In the genomic region with DNA sequence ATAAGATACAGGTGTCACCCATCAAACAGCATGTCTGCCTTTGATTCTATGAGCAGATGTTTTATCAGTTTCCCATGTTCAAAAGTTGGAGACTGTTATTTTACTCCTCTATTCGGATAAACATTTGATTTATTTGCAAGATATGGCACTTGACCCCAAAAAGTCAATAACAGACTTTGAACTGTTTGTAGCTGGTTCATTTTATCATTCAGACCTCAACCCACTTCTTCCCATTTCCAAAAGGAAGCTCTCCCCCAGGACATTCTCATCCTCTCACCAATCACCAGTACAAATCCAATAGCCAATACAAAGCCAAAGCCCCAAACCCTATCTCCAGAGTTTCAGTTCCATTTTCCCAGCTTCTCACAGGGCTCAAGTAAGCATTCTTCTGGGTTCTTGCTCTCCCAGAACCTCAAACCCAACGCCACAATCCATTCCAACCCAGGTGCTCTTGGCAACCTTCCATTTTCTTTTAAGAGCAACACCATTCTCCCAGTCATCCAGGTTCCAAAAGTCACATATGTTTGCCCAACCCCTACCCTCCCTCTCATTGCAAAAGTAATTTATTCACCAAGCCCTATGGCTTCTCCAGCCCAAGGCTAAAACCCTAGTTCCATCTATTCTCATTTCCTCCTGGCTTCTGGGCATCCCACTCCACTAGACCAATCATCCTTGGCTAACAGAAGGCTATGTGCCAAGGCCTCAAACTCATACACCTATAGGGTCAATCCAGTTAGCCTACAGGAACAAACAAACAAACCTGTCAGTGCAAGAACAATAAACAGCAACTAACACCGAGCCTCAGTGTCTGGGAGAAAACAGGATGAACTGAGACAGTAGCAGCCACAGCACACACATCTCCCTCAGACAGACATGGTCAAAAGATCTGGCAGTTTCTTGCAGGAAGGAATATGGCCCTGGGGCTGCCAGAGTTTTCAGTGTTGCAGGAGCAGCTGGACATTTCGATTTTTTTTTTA, we compare ENCODE assay signal across 19 cellular contexts. TPM values are rescaled to one million over a fixed set of nuclear protein-coding genes. Genes with fewer than 3 reads are reported as not detected.
A peak's percentile ranks its signal among the peaks of the same experiment; 100 is the strongest.
DNase-seq lines count a peak whose midpoint lies in the region; ATAC-seq and TF ChIP-seq lines count a peak whose summit lies in the region.
"Had no signal": no experiment of that assay in that cellular context is flagged by ENCODE, and none has a peak within 500 bp of the region (broad histone marks: within the 10 kb centered on the region; RNA-seq: fewer than 3 reads in every experiment).

No MANE protein-coding gene starts in this region.

- H3K36me3 Mint-ChIP-seq in activated naive CD8-positive, alpha-beta T cell treated with anti-CD3 and anti-CD28 coated beads for 36 hours, result peaks cover 1% of the 10 kb centered on the region
- H3K36me3 Mint-ChIP-seq in activated naive CD8-positive, alpha-beta T cell treated with anti-CD3 and anti-CD28 coated beads, Interleukin-2, amount 50 U/mL, for 24 hours (ENCODE audit: low read depth), result peaks cover 3% of the 10 kb centered on the region
- H3K36me3 Mint-ChIP-seq in activated CD8-positive, alpha-beta memory T cell treated with anti-CD3 and anti-CD28 coated beads, Interleukin-2, amount 10 ng/mL, durations not matched to agents 7 days and 5 days, result peaks cover 8% of the 10 kb centered on the region
- H3K36me3 Mint-ChIP-seq: natural killer cell had no signal

- no peak overlapping the region; the same call in 1 of the 2 replicates for H3K9ac ChIP-seq in iPS-20b (ENCODE audit: low read depth, low read length)
- H3K9ac ChIP-seq in skeletal muscle satellite cell (ENCODE audit: low read depth, low read length), result no peak overlapping the region

- peaks cover 27% of the 10 kb centered on the region for H3K4me1 Mint-ChIP-seq in activated naive CD8-positive, alpha-beta T cell treated with anti-CD3 and anti-CD28 coated beads for 36 hours
- peaks cover 33% of the 10 kb centered on the region for H3K4me1 Mint-ChIP-seq in activated naive CD8-positive, alpha-beta T cell treated with anti-CD3 and anti-CD28 coated beads, Interleukin-2, amount 50 U/mL, for 24 hours
- peaks cover 46% of the 10 kb centered on the region for H3K4me1 Mint-ChIP-seq in activated CD8-positive, alpha-beta memory T cell treated with anti-CD3 and anti-CD28 coated beads, Interleukin-2, amount 10 ng/mL, durations not matched to agents 7 days and 5 days
- H3K4me1 Mint-ChIP-seq: natural killer cell had no signal

- POLR2A ChIA-PET in GM10248 (lab: Yijun Ruan, JAX), result no interaction called here

- ATAC-seq in activated naive CD8-positive, alpha-beta T cell treated with anti-CD3 and anti-CD28 coated beads, Interleukin-2, amount 50 U/mL, for 24 hours, result no peak
- ATAC-seq in HG02870 (IDR thresholded peaks at IDR 0.05; ENCODE audit: unreplicated experiment), result no peak
- no peak for ATAC-seq in activated CD8-positive, alpha-beta memory T cell treated with anti-CD3 and anti-CD28 coated beads, Interleukin-2, amount 10 ng/mL, durations not matched to agents 7 days and 5 days
- ATAC-seq: natural killer cell had no signal

- H3K36me3 ChIP-seq in iPS-20b (ENCODE audit: insufficient read depth, low read depth, low read length) (no peaks in the 10 kb centered on the region), skeletal muscle satellite cell (ENCODE audit: insufficient read depth, low read length) (no peaks in the 10 kb centered on the region)
- H3K36me3 ChIP-seq: HAP-1, tibial artery had no signal

- peaks cover 34% of the 10 kb centered on the region for H3K4me1 ChIP-seq in iPS-20b (ENCODE audit: insufficient read depth, low read length)
- peaks cover 23% of the 10 kb centered on the region for H3K4me1 ChIP-seq in skeletal muscle satellite cell (ENCODE audit: control insufficient read depth, insufficient read depth, low read length)
- H3K4me1 ChIP-seq: HAP-1 had no signal

- CTCF ChIA-PET in activated CD8-positive, alpha-beta memory T cell treated with anti-CD3 and anti-CD28 coated beads, Interleukin-2, amount 10 ng/mL, durations not matched to agents 7 days and 5 days (lab: Charles Lee), result interaction anchor here (1.8 to 3.2 kb wide), 2 partner anchors 10 to 11 kb away, joined by 5 to 10 read pairs; a partner anchor contains a TSS
- CTCF ChIA-PET in GM10248 (lab: Yijun Ruan, JAX), result interaction anchor here (0.9 to 1.5 kb wide), 2 partner anchors 11 to 74 kb away, joined by 3 to 4 read pairs; no protein-coding TSS in a partner anchor

- peak overlapping the region; percentile 50 for H3K4me2 ChIP-seq in skeletal muscle satellite cell (ENCODE audit: low read length)

- peak overlapping the region; percentile 15 for H3K4me3 Mint-ChIP-seq in activated naive CD8-positive, alpha-beta T cell treated with anti-CD3 and anti-CD28 coated beads for 36 hours
- no peak overlapping the region for H3K4me3 Mint-ChIP-seq in activated naive CD8-positive, alpha-beta T cell treated with anti-CD3 and anti-CD28 coated beads, Interleukin-2, amount 50 U/mL, for 24 hours
- no peak overlapping the region for H3K4me3 Mint-ChIP-seq in activated CD8-positive, alpha-beta memory T cell treated with anti-CD3 and anti-CD28 coated beads, Interleukin-2, amount 10 ng/mL, durations not matched to agents 7 days and 5 days
- H3K4me3 Mint-ChIP-seq: natural killer cell had no signal

- H3K27me3 ChIP-seq in iPS-20b (ENCODE audit: insufficient read depth, low read length), result no peaks in the 10 kb centered on the region
- no peaks in the 10 kb centered on the region for H3K27me3 ChIP-seq in skeletal muscle satellite cell (ENCODE audit: control insufficient read depth, insufficient read depth, low read length)
- H3K27me3 ChIP-seq: tibial artery had no signal

- H3K27me3 Mint-ChIP-seq in activated naive CD8-positive, alpha-beta T cell treated with anti-CD3 and anti-CD28 coated beads for 36 hours, result no peaks in the 10 kb centered on the region
- H3K27me3 Mint-ChIP-seq in activated naive CD8-positive, alpha-beta T cell treated with anti-CD3 and anti-CD28 coated beads, Interleukin-2, amount 50 U/mL, for 24 hours, result no peaks in the 10 kb centered on the region
- no peaks in the 10 kb centered on the region for H3K27me3 Mint-ChIP-seq in activated CD8-positive, alpha-beta memory T cell treated with anti-CD3 and anti-CD28 coated beads, Interleukin-2, amount 10 ng/mL, durations not matched to agents 7 days and 5 days

- H3K27ac ChIP-seq in iPS-20b (ENCODE audit: low read length), result peak overlapping the region; percentile 5
- H3K27ac ChIP-seq: tibial artery had no signal

- H3K4me3 ChIP-seq in iPS-20b (ENCODE audit: low read length), result peak overlapping the region; percentile 44; the same call in 1 of the 2 replicates
- H3K4me3 ChIP-seq in skeletal muscle satellite cell (ENCODE audit: low read length), result no peak overlapping the region
- H3K4me3 ChIP-seq: HAP-1, tibial artery had no signal

- no peak overlapping the region for H3K27ac Mint-ChIP-seq in activated naive CD8-positive, alpha-beta T cell treated with anti-CD3 and anti-CD28 coated beads for 36 hours
- no peak overlapping the region for H3K27ac Mint-ChIP-seq in activated naive CD8-positive, alpha-beta T cell treated with anti-CD3 and anti-CD28 coated beads, Interleukin-2, amount 50 U/mL, for 24 hours
- no peak overlapping the region for H3K27ac Mint-ChIP-seq in activated CD8-positive, alpha-beta memory T cell treated with anti-CD3 and anti-CD28 coated beads, Interleukin-2, amount 10 ng/mL, durations not matched to agents 7 days and 5 days
- H3K27ac Mint-ChIP-seq: natural killer cell had no signal

- no peaks in the 10 kb centered on the region for H3K9me3 Mint-ChIP-seq in activated naive CD8-positive, alpha-beta T cell treated with anti-CD3 and anti-CD28 coated beads for 36 hours
- no peaks in the 10 kb centered on the region for H3K9me3 Mint-ChIP-seq in activated naive CD8-positive, alpha-beta T cell treated with anti-CD3 and anti-CD28 coated beads, Interleukin-2, amount 50 U/mL, for 24 hours
- H3K9me3 Mint-ChIP-seq in activated CD8-positive, alpha-beta memory T cell treated with anti-CD3 and anti-CD28 coated beads, Interleukin-2, amount 10 ng/mL, durations not matched to agents 7 days and 5 days (ENCODE audit: low read depth), result no peaks in the 10 kb centered on the region
- H3K9me3 Mint-ChIP-seq: natural killer cell had no signal

- no peak for DNase-seq in activated naive CD8-positive, alpha-beta T cell treated with anti-CD3 and anti-CD28 coated beads for 36 hours
- DNase-seq in activated naive CD8-positive, alpha-beta T cell treated with anti-CD3 and anti-CD28 coated beads, Interleukin-2, amount 50 U/mL, for 24 hours, result no peak
- peak; percentile 7 for DNase-seq in NCI-H69 (lab: John Stamatoyannopoulos, UW)
- DNase-seq in activated CD8-positive, alpha-beta memory T cell treated with anti-CD3 and anti-CD28 coated beads, Interleukin-2, amount 10 ng/mL, durations not matched to agents 7 days and 5 days, result no peak
- DNase-seq in GM10248 (ENCODE audit: extremely low spot score), result no peak
- DNase-seq: activated CD8-positive, alpha-beta memory T cell treated with anti-CD3 and anti-CD28 coated beads, Interleukin-2, amount 50 U/mL, for 4 hours; activated naive CD4-positive, alpha-beta T cell treated with Interleukin-2 at 50 U/mL for 16 hours; cerebellar nuclear complex; effector CD8-positive, alpha-beta T cell; natural killer cell; NCI-H1417 treated with DMSO at 0.1 percent for 48 hours; NCI-H524; posterior cingulate gyrus; stimulated activated naive CD4-positive, alpha-beta T cell treated with Interleukin-2 at 50 U/mL for 16 hours; tibial artery had no signal

- TF ChIP-seq CTCF in GM10248 (IDR thresholded peaks at IDR 0.05; ENCODE audit: control extremely low read depth, extremely low read depth, low read depth, missing control alignments), result no peak

- no peaks in the 10 kb centered on the region for H3K9me3 ChIP-seq in iPS-20b (ENCODE audit: insufficient read depth, low read depth, low read length)
- no peaks in the 10 kb centered on the region for H3K9me3 ChIP-seq in skeletal muscle satellite cell (replicated peaks; ENCODE audit: low read length)
- H3K9me3 ChIP-seq: HAP-1, tibial artery had no signal

RNA-seq across cellular contexts. Expression of a gene that starts 9.2 kb away (rescaled TPM):
- 1 to 10 TPM; 6.4 to 7.1 TPM for total RNA-seq in activated naive CD8-positive, alpha-beta T cell treated with anti-CD3 and anti-CD28 coated beads for 36 hours
- 23.3 and 24.0 TPM in 2 replicates for total RNA-seq in skeletal muscle satellite cell (2012; rRNA removed)
- 10 to 100 TPM; 18.7 to 19.4 TPM for total RNA-seq in activated CD8-positive, alpha-beta memory T cell treated with anti-CD3 and anti-CD28 coated beads, Interleukin-2, amount 10 ng/mL, durations not matched to agents 7 days and 5 days
